Comparison of ENCODE assay signal across 8 cellular contexts in the genomic region with DNA sequence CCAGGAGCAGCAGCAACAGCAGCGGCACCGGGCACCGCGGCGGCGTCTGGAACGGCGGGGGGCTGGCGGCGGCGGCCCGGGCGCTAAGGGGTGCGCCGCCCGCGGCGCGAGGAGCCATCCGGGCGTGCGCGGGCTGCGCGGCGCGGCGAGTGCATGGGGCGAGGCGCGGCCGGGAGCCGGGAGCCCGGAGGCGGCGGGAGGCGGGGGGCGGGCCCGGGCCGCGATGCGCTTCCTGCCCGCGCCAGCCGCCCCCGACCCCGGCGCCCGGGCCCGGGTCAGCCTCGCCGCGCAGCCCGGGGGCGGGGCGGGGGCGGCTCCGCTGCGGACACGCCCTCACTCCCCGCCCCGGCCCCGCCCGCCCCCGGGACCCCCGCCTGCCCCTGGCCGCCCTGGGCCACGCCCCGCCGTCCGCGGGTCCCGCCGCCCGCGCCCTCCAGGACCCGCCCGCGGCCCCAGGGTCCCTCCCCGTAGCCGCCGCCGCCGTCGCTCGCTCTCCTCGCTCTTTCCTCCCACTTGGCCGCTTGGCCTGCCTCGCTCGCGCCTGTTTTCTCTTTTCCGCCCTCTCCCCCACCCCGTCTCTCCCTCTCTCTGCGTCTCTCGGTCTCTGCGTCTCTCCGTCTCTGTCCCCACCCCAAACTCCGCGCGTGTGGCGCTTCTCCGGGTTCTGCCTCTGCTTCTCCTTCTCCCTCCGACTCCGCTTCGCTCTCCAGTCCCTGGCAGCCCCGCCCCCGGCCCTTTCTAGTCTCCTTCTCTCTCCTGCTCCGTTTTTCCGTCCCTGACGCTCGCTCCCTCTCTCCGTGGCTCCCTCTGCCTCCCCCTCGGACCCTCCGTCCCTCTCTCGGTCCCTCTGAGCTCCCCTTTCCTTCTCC. TPM values are rescaled to one million over a fixed set of nuclear protein-coding genes. Genes with fewer than 3 reads are reported as not detected.
DNase-seq lines count a peak whose midpoint lies in the region; ATAC-seq lines count a peak whose summit lies in the region.

PLXND1 (minus strand) TSS at position 155 of the 869 bp plus-strand sequence; CDS start at position 118, 37 bp downstream.

- peak within 1 kb of the TSS; percentile 50 to 91 (median 78) for H3K9ac ChIP-seq in subcutaneous abdominal adipose tissue (ENCODE audit: low read length in 5 of 5)

- H3K36me3 Mint-ChIP-seq in activated T-cell treated with anti-CD3 and anti-CD28 coated beads, Interleukin-2, amount 50 U/mL, for 4 hours (ENCODE audit: insufficient read depth) = no peaks in the 10 kb centered on the region

- H3K27me3 ChIP-seq in esophagus (ENCODE audit: control insufficient read depth in 1 of 2, insufficient read depth in 2 of 2, low read length in 2 of 2) (peaks cover 0 to 2% of the 10 kb centered on the region in 2 donors), subcutaneous abdominal adipose tissue (ENCODE audit: control insufficient read depth in 5 of 5, insufficient read depth in 4 of 5, low read length in 5 of 5) (peaks cover 0 to 6% (median 0%) of the 10 kb centered on the region in 5 donors)

- ATAC-seq in activated CD4-positive, CD25-positive, alpha-beta regulatory T cell treated with anti-CD3 and anti-CD28 coated beads, Interleukin-2, amount 50 U/mL, for 24 hours = peak; percentile 50 to 54
- ATAC-seq in activated T-cell treated with anti-CD3 and anti-CD28 coated beads, Interleukin-2, amount 50 U/mL, for 4 hours = peak; percentile 57 to 61

- H3K4me1 ChIP-seq in esophagus (ENCODE audit: control insufficient read depth in 2 of 2, insufficient read depth in 2 of 2, low read length in 1 of 2) (peaks cover 7 to 16% of the 10 kb centered on the region in 2 donors), subcutaneous abdominal adipose tissue (ENCODE audit: control insufficient read depth in 5 of 5, insufficient read depth in 5 of 5, low read length in 5 of 5) (peaks cover 30 to 90% (median 69%) of the 10 kb centered on the region in 5 donors)

- H3K4me3 Mint-ChIP-seq in activated T-cell treated with anti-CD3 and anti-CD28 coated beads, Interleukin-2, amount 50 U/mL, for 4 hours = peak within 1 kb of the TSS; percentile 91

- H3K27ac ChIP-seq in esophagus (ENCODE audit: low read depth in 2 of 2, low read length in 1 of 2) = peak within 1 kb of the TSS; percentile 74 to 75
- peak within 1 kb of the TSS; percentile 99 for H3K27ac ChIP-seq in subcutaneous abdominal adipose tissue (ENCODE audit: low read depth, low read length)

- no peaks in the 10 kb centered on the region for H3K9me3 Mint-ChIP-seq in activated T-cell treated with anti-CD3 and anti-CD28 coated beads, Interleukin-2, amount 50 U/mL, for 4 hours

- H3K4me1 Mint-ChIP-seq in activated T-cell treated with anti-CD3 and anti-CD28 coated beads, Interleukin-2, amount 50 U/mL, for 4 hours (ENCODE audit: low read depth) = peaks cover 24% of the 10 kb centered on the region

- H3K36me3 ChIP-seq in esophagus (ENCODE audit: control insufficient read depth in 2 of 2, insufficient read depth in 2 of 2, low read length in 1 of 2) (no peaks in the 10 kb centered on the region), subcutaneous abdominal adipose tissue (ENCODE audit: control insufficient read depth in 5 of 5, insufficient read depth in 5 of 5, low read length in 5 of 5) (peaks cover 0 to 10% (median under 1%) of the 10 kb centered on the region in 5 donors)

- H3K27me3 Mint-ChIP-seq in activated T-cell treated with anti-CD3 and anti-CD28 coated beads, Interleukin-2, amount 50 U/mL, for 4 hours (ENCODE audit: low read depth) = peaks cover 15% of the 10 kb centered on the region

- 1 to 4% methylated on average over 32 to 115 of the region's 115 CpGs for WGBS in esophagus, 2 donors

- peak within 1 kb of the TSS; percentile 62 to 68 for H3K4me3 ChIP-seq in esophagus (ENCODE audit: low read depth in 1 of 2, low read length in 2 of 2)
- peak within 1 kb of the TSS; percentile 67 to 81 (median 80) for H3K4me3 ChIP-seq in subcutaneous abdominal adipose tissue (ENCODE audit: low read depth in 1 of 5, low read length in 5 of 5)

- no peak for DNase-seq in activated CD4-positive, CD25-positive, alpha-beta regulatory T cell treated with anti-CD3 and anti-CD28 coated beads, Interleukin-2, amount 50 U/mL, for 72 hours
- DNase-seq in NCI-H2196 treated with DMSO at 0.1 percent for 48 hours (lab: John Stamatoyannopoulos, UW; ENCODE audit: unreplicated experiment) (peak; percentile 60), midbrain (lab: John Stamatoyannopoulos, UW) (peak; percentile 60), NCI-H187 treated with DMSO at 0.1 percent for 48 hours (lab: John Stamatoyannopoulos, UW) (no peak)
- peak; percentile 42 for DNase-seq in activated T-cell treated with anti-CD3 and anti-CD28 coated beads, Interleukin-2, amount 50 U/mL, for 4 hours

- H3K9me3 ChIP-seq in esophagus (ENCODE audit: control insufficient read depth in 2 of 2, insufficient read depth in 1 of 2, low read depth in 1 of 2, low read length in 1 of 2) = no peaks in the 10 kb centered on the region
- peaks cover 0 to 3% (median 0%) of the 10 kb centered on the region in 5 donors for H3K9me3 ChIP-seq in subcutaneous abdominal adipose tissue (ENCODE audit: control insufficient read depth in 5 of 5, low read length in 5 of 5)

RNA-seq across cellular contexts. Expression of gene PLXND1, which starts in this region (rescaled TPM):
- total RNA-seq in activated T-cell treated with anti-CD3 and anti-CD28 coated beads, Interleukin-2, amount 50 U/mL, for 4 hours = 1 to 10 TPM; 4.8 to 6.2 (median 6.1) TPM
- 10 to 100 TPM; 15.8 to 18.7 TPM for polyA plus RNA-seq in esophagus

Comparison
In these comparisons a context has a peak if more than half of its experiments do, and no peak if none do; other contexts are left out.
1. DNase-seq: peak in NCI-H2196 treated with DMSO at 0.1 percent for 48 hours (single experiment), activated T-cell treated with anti-CD3 and anti-CD28 coated beads, Interleukin-2, amount 50 U/mL, for 4 hours (single experiment) and midbrain (single experiment); none in activated CD4-positive, CD25-positive, alpha-beta regulatory T cell treated with anti-CD3 and anti-CD28 coated beads, Interleukin-2, amount 50 U/mL, for 72 hours (single experiment) and NCI-H187 treated with DMSO at 0.1 percent for 48 hours (single experiment).